39 cellular contexts compared by ENCODE assay signal in the genomic region with DNA sequence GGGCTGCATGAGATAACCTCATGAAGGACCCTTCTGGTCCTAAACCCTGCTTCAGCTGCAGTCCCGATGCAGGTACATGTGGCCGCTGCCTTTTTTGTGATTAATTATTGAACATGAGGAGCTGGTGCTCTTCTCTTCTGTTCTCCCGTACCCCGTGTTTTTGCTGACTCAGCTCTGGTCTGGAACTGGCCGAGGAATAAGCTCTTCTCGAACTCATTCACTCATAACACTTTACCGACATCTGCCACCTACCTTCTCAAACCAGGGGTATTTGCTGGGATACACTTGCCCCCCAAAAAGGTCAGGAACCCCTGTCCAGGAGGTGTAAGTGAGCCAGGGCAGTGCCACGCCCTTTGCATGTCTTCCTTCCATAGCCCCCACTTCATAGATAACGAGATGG.
"Had no signal": no experiment of that assay in that cellular context is flagged by ENCODE, and none has a peak within 500 bp of the region (broad histone marks: within the 10 kb centered on the region; RNA-seq: fewer than 3 reads in every experiment).

No MANE protein-coding gene starts in this region.

- FAIRE-seq: bronchial epithelial cell, TTC549 had no signal

- H3K27ac Mint-ChIP-seq: activated B cell treated with CpG ODN at 0.5 μM for 24 hours; activated CD4-positive, alpha-beta memory T cell treated with anti-CD3 and anti-CD28 coated beads for 36 hours; activated CD4-positive, alpha-beta T cell treated with anti-CD3 and anti-CD28 coated beads, Interleukin-2, amount 10 ng/mL, durations not matched to agents 24 days and 14 days; activated CD8-positive, alpha-beta T cell treated with anti-CD3 and anti-CD28 coated beads for 36 hours; activated naive CD4-positive, alpha-beta T cell treated with anti-CD3 and anti-CD28 coated beads for 36 hours; activated naive CD4-positive, alpha-beta T cell treated with anti-CD3 and anti-CD28 coated beads, Interleukin-2, amount 50 U/mL, for 24 hours; activated naive CD8-positive, alpha-beta T cell; activated naive CD8-positive, alpha-beta T cell treated with anti-CD3 and anti-CD28 coated beads, Interleukin-2, amount 10 ng/mL, durations not matched to agents 7 days and 5 days; activated naive CD8-positive, alpha-beta T cell treated with anti-CD3 and anti-CD28 coated beads, Interleukin-2, amount 50 U/mL, for 24 hours; activated T-cell treated with anti-CD3 and anti-CD28 coated beads, Interleukin-2, amount 50 U/mL, for 72 hours; activated T-helper 1 cell treated with anti-CD3 and anti-CD28 coated beads, Interleukin-12 subunit alpha, Interleukin-12 subunit beta, Interleukin-2, Interleukin-4 antibody, amounts not matched to agents 30 ng/mL and 10 ng/mL and 1 ng/mL, durations not matched to agents 14 hours and 24 hours and 36 hours; activated T-helper 17 cell treated with anti-CD3 and anti-CD28 coated beads, Interleukin-2, amount 50 U/mL, for 72 hours; brain; T-helper 1 cell treated with Interleukin-12 subunit alpha and Interleukin-12 subunit beta and Interleukin-4 antibody, amounts not matched to agents 30 μg/mL and 1 μg/mL, for 36 hours; T-helper 2 cell treated with Interferon-gamma antibody and Interleukin-4, amounts not matched to agents 5 μg/mL and 100 μg/mL, for 36 hours had no signal

- DNase-seq: activated B cell treated with CpG ODN at 0.5 μM for 24 hours; activated CD4-positive, alpha-beta memory T cell treated with anti-CD3 and anti-CD28 coated beads for 36 hours; activated CD4-positive, alpha-beta T cell treated with anti-CD3 and anti-CD28 coated beads for 4 hours; activated CD4-positive, alpha-beta T cell treated with anti-CD3 and anti-CD28 coated beads, Interleukin-2, amount 10 ng/mL, durations not matched to agents 24 days and 14 days; activated CD4-positive, alpha-beta T cell treated with anti-CD3 and anti-CD28 coated beads, Interleukin-2, amount 50 U/mL, for 1 hour; activated CD4-positive, alpha-beta T cell treated with anti-CD3 and anti-CD28 coated beads, Interleukin-2, amount 50 U/mL, for 4 hours; activated CD4-positive, CD25-positive, alpha-beta regulatory T cell treated with anti-CD3 and anti-CD28 coated beads, Interleukin-2, amount 50 U/mL, for 72 hours; activated CD8-positive, alpha-beta memory T cell treated with anti-CD3 and anti-CD28 coated beads, Interleukin-2, amount 50 U/mL, for 4 hours; activated CD8-positive, alpha-beta T cell treated with anti-CD3 and anti-CD28 coated beads for 36 hours; activated effector memory CD4-positive, alpha-beta T cell treated with anti-CD3 and anti-CD28 coated beads, Interleukin-2, amount 50 U/mL, for 16 hours; activated gamma-delta T cell treated with Interleukin-2 at 50 U/mL for 16 hours; activated naive CD4-positive, alpha-beta T cell; activated naive CD4-positive, alpha-beta T cell treated with anti-CD3 and anti-CD28 coated beads for 36 hours; activated naive CD8-positive, alpha-beta T cell treated with anti-CD3 and anti-CD28 coated beads, Interleukin-2, amount 10 ng/mL, durations not matched to agents 7 days and 5 days; activated naive CD8-positive, alpha-beta T cell treated with anti-CD3 and anti-CD28 coated beads, Interleukin-2, amount 50 U/mL, for 24 hours; activated T-cell treated with anti-CD3 and anti-CD28 coated beads for 4 hours; activated T-cell treated with anti-CD3 and anti-CD28 coated beads, Interleukin-2, amount 50 U/mL, for 1 hour; activated T-cell treated with anti-CD3 and anti-CD28 coated beads, Interleukin-2, amount 50 U/mL, for 4 hours; activated T-cell treated with anti-CD3 and anti-CD28 coated beads, Interleukin-2, amount 50 U/mL, for 72 hours; amygdala; anterior cingulate cortex; caudate nucleus; cerebellar nuclear complex; T-helper 1 cell; T-helper 2 cell; T-helper 9 cell had no signal

- H3K4me3 Mint-ChIP-seq: activated B cell treated with CpG ODN at 0.5 μM for 24 hours; activated CD4-positive, alpha-beta memory T cell treated with anti-CD3 and anti-CD28 coated beads for 36 hours; activated CD4-positive, alpha-beta T cell treated with anti-CD3 and anti-CD28 coated beads, Interleukin-2, amount 10 ng/mL, durations not matched to agents 24 days and 14 days; activated CD8-positive, alpha-beta T cell treated with anti-CD3 and anti-CD28 coated beads for 36 hours; activated naive CD4-positive, alpha-beta T cell treated with anti-CD3 and anti-CD28 coated beads for 36 hours; activated naive CD4-positive, alpha-beta T cell treated with anti-CD3 and anti-CD28 coated beads, Interleukin-2, amount 50 U/mL, for 24 hours; activated naive CD8-positive, alpha-beta T cell; activated naive CD8-positive, alpha-beta T cell treated with anti-CD3 and anti-CD28 coated beads, Interleukin-2, amount 10 ng/mL, durations not matched to agents 7 days and 5 days; activated naive CD8-positive, alpha-beta T cell treated with anti-CD3 and anti-CD28 coated beads, Interleukin-2, amount 50 U/mL, for 24 hours; activated T-cell treated with anti-CD3 and anti-CD28 coated beads, Interleukin-2, amount 50 U/mL, for 4 hours; activated T-cell treated with anti-CD3 and anti-CD28 coated beads, Interleukin-2, amount 50 U/mL, for 72 hours; activated T-helper 1 cell treated with anti-CD3 and anti-CD28 coated beads, Interleukin-12 subunit alpha, Interleukin-12 subunit beta, Interleukin-2, Interleukin-4 antibody, amounts not matched to agents 30 ng/mL and 10 ng/mL and 1 ng/mL, durations not matched to agents 14 hours and 24 hours and 36 hours; activated T-helper 17 cell treated with anti-CD3 and anti-CD28 coated beads, Interleukin-2, amount 50 U/mL, for 72 hours; brain; central memory CD8-positive, alpha-beta T cell; T-helper 1 cell treated with Interleukin-12 subunit alpha and Interleukin-12 subunit beta and Interleukin-4 antibody, amounts not matched to agents 30 μg/mL and 1 μg/mL, for 36 hours; T-helper 2 cell treated with Interferon-gamma antibody and Interleukin-4, amounts not matched to agents 5 μg/mL and 100 μg/mL, for 36 hours had no signal

- H3K27me3 Mint-ChIP-seq: activated B cell treated with CpG ODN at 0.5 μM for 24 hours; activated CD4-positive, alpha-beta memory T cell treated with anti-CD3 and anti-CD28 coated beads for 36 hours; activated naive CD4-positive, alpha-beta T cell treated with anti-CD3 and anti-CD28 coated beads, Interleukin-2, amount 50 U/mL, for 24 hours; activated naive CD8-positive, alpha-beta T cell; activated naive CD8-positive, alpha-beta T cell treated with anti-CD3 and anti-CD28 coated beads, Interleukin-2, amount 10 ng/mL, durations not matched to agents 7 days and 5 days; activated T-helper 17 cell treated with anti-CD3 and anti-CD28 coated beads, Interleukin-2, amount 50 U/mL, for 72 hours had no signal

- H3K27ac ChIP-seq: ascending aorta, cardiac muscle cell, VCaP had no signal

- ATAC-seq: activated CD8-positive, alpha-beta T cell treated with anti-CD3 and anti-CD28 coated beads for 36 hours; activated naive CD8-positive, alpha-beta T cell treated with anti-CD3 and anti-CD28 coated beads, Interleukin-2, amount 50 U/mL, for 24 hours; activated T-cell treated with anti-CD3 and anti-CD28 coated beads, Interleukin-2, amount 50 U/mL, for 4 hours; activated T-cell treated with anti-CD3 and anti-CD28 coated beads, Interleukin-2, amount 50 U/mL, for 72 hours; activated T-helper 17 cell treated with anti-CD3 and anti-CD28 coated beads, Interleukin-2, amount 50 U/mL, for 72 hours had no signal

- H3K36me3 Mint-ChIP-seq: activated CD4-positive, alpha-beta memory T cell treated with anti-CD3 and anti-CD28 coated beads for 36 hours; activated naive CD4-positive, alpha-beta T cell treated with anti-CD3 and anti-CD28 coated beads, Interleukin-2, amount 50 U/mL, for 24 hours; activated naive CD8-positive, alpha-beta T cell; activated naive CD8-positive, alpha-beta T cell treated with anti-CD3 and anti-CD28 coated beads, Interleukin-2, amount 10 ng/mL, durations not matched to agents 7 days and 5 days; brain had no signal

- H3K9me3 ChIP-seq: ascending aorta had no signal

- H3K4me3 ChIP-seq: ascending aorta, cardiac muscle cell had no signal

- H3K9me3 Mint-ChIP-seq: activated B cell treated with CpG ODN at 0.5 μM for 24 hours; activated CD4-positive, alpha-beta memory T cell treated with anti-CD3 and anti-CD28 coated beads for 36 hours; activated CD4-positive, alpha-beta T cell treated with anti-CD3 and anti-CD28 coated beads, Interleukin-2, amount 10 ng/mL, durations not matched to agents 24 days and 14 days; activated CD8-positive, alpha-beta T cell treated with anti-CD3 and anti-CD28 coated beads for 36 hours; activated naive CD4-positive, alpha-beta T cell treated with anti-CD3 and anti-CD28 coated beads for 36 hours; activated naive CD4-positive, alpha-beta T cell treated with anti-CD3 and anti-CD28 coated beads, Interleukin-2, amount 50 U/mL, for 24 hours; activated naive CD8-positive, alpha-beta T cell treated with anti-CD3 and anti-CD28 coated beads, Interleukin-2, amount 10 ng/mL, durations not matched to agents 7 days and 5 days; activated naive CD8-positive, alpha-beta T cell treated with anti-CD3 and anti-CD28 coated beads, Interleukin-2, amount 50 U/mL, for 24 hours; activated T-cell treated with anti-CD3 and anti-CD28 coated beads, Interleukin-2, amount 50 U/mL, for 4 hours; activated T-cell treated with anti-CD3 and anti-CD28 coated beads, Interleukin-2, amount 50 U/mL, for 72 hours; activated T-helper 1 cell treated with anti-CD3 and anti-CD28 coated beads, Interleukin-12 subunit alpha, Interleukin-12 subunit beta, Interleukin-2, Interleukin-4 antibody, amounts not matched to agents 30 ng/mL and 10 ng/mL and 1 ng/mL, durations not matched to agents 14 hours and 24 hours and 36 hours; activated T-helper 17 cell treated with anti-CD3 and anti-CD28 coated beads, Interleukin-2, amount 50 U/mL, for 72 hours; brain; central memory CD8-positive, alpha-beta T cell; T-helper 1 cell treated with Interleukin-12 subunit alpha and Interleukin-12 subunit beta and Interleukin-4 antibody, amounts not matched to agents 30 μg/mL and 1 μg/mL, for 36 hours; T-helper 2 cell treated with Interferon-gamma antibody and Interleukin-4, amounts not matched to agents 5 μg/mL and 100 μg/mL, for 36 hours had no signal

- H3K36me3 ChIP-seq: cardiac muscle cell had no signal

- H3K27me3 ChIP-seq: ascending aorta had no signal
